Comparison of ENCODE assay signal across 1 cellular context in genomic region chr2:108448678-108449409, GRCh38.
TF ChIP-seq lines count a peak whose summit lies in the region.

TSS of gene GCC2 (plus strand) at chr2:108449206. CDS start at chr2:108449275, 69 bp downstream.

TF ChIP-seq in GM23338, 12 proteins besides CTCF, POLR2A, EP300 and RAD21 (continued from another document):
- TF ChIP-seq ZNF462 (CRISPR knock-in tag; IDR thresholded peaks at IDR 0.05) (no peak), POLR2AphosphoS5 (IDR thresholded peaks at IDR 0.05; ENCODE audit: low read depth) (peak; percentile 83), EZH2phosphoT487 (IDR thresholded peaks at IDR 0.05; ENCODE audit: unreplicated experiment) (no peak), EZH2 (IDR thresholded peaks at IDR 0.05; ENCODE audit: low read depth, unreplicated experiment) (no peak), ETS1 (IDR thresholded peaks at IDR 0.05) (peak; percentile 72), ZNF114 (CRISPR knock-in tag; IDR thresholded peaks at IDR 0.05) (no peak)
